In the genomic region with DNA sequence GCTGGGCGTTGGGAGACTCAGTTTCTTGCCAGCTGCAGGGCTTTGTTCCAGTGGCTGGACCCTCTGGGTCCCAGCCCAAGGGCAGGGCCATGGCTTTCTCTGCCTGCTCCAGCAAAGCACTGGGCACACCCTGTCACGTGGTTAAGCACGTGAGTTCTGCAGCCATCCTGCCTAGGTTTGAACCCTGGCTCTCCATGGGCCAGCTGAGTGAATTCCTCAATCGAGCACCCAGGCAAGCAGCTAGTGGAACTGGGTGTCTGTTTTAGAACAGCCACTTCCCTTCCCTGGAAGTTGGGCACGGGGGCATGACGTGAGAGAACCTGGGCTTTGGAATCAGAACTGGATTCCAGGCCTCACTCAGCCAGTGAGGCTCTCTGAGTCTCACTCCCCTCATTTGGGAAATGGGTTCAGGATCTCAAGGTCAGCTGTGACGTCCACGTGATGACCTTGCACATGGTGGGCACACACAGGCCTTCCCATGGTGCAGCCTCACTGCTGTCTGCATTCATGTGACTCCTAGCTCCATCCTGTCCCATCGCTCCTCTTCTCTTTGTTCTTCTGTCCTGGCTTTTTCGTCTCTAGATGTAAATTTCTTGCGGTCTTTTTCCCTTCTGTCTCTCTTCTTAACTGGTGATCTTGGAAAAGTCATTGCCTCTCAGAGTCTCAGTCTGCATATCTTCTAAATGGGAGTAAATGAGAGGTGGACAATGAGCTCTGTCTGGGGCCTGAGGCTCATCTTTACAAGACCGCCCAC, we compare ENCODE assay signal across 1 cellular context.
TF ChIP-seq lines count a peak whose summit lies in the region.

No MANE protein-coding gene starts in this region.

TF ChIP-seq in H1, 55 proteins besides CTCF, POLR2A, EP300 and RAD21:
- TF ChIP-seq, protein P1, sequence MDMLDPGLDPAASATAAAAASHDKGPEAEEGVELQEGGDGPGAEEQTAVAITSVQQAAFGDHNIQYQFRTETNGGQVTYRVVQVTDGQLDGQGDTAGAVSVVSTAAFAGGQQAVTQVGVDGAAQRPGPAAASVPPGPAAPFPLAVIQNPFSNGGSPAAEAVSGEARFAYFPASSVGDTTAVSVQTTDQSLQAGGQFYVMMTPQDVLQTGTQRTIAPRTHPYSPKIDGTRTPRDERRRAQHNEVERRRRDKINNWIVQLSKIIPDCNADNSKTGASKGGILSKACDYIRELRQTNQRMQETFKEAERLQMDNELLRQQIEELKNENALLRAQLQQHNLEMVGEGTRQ (IDR thresholded peaks at IDR 0.05; ENCODE audit: low read length): peak; percentile 59
- TF ChIP-seq, protein P2, sequence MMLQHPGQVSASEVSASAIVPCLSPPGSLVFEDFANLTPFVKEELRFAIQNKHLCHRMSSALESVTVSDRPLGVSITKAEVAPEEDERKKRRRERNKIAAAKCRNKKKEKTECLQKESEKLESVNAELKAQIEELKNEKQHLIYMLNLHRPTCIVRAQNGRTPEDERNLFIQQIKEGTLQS (IDR thresholded peaks at IDR 0.05; ENCODE audit: insufficient read depth, low read depth, low read length): no peak
